33 cellular contexts compared by ENCODE assay signal in genomic region chr16:83915491-83915890, GRCh38. TPM values are rescaled to one million over a fixed set of nuclear protein-coding genes. Genes with fewer than 3 reads are reported as not detected.
"Had no signal": no experiment of that assay in that cellular context is flagged by ENCODE, and none has a peak within 500 bp of the region (broad histone marks: within the 10 kb centered on the region; RNA-seq: fewer than 3 reads in every experiment).

No MANE protein-coding gene starts in this region.

- H3K27ac ChIP-seq: adrenal gland, body of pancreas, esophagus muscularis mucosa, foreskin keratinocyte, WERI-Rb-1 had no signal

- ATAC-seq: activated CD4-positive, CD25-positive, alpha-beta regulatory T cell treated with anti-CD3 and anti-CD28 coated beads, Interleukin-2, amount 50 U/mL, for 24 hours; activated CD8-positive, alpha-beta T cell treated with anti-CD3 and anti-CD28 coated beads for 36 hours; activated naive CD8-positive, alpha-beta T cell treated with anti-CD3 and anti-CD28 coated beads, Interleukin-2, amount 50 U/mL, for 24 hours; activated T-cell treated with anti-CD3 and anti-CD28 coated beads, Interleukin-2, amount 50 U/mL, for 4 hours; body of pancreas; effector memory CD8-positive, alpha-beta T cell; foreskin keratinocyte; gastrocnemius medialis; T-helper 17 cell had no signal

- FAIRE-seq: colon had no signal

- H3K4me3 ChIP-seq: adrenal gland, body of pancreas, esophagus muscularis mucosa, gastrocnemius medialis had no signal

- H3K4me1 ChIP-seq: adrenal gland, body of pancreas, foreskin keratinocyte had no signal

- H3K9me3 ChIP-seq: adrenal gland, body of pancreas, esophagus muscularis mucosa, gastrocnemius medialis had no signal

- H3K27me3 ChIP-seq: adrenal gland, body of pancreas, esophagus muscularis mucosa, foreskin keratinocyte, gastrocnemius medialis had no signal

- H3K36me3 ChIP-seq: WERI-Rb-1 had no signal

- DNase-seq: activated B cell treated with CpG ODN at 0.5 μM for 24 hours; activated CD4-positive, alpha-beta T cell treated with anti-CD3 and anti-CD28 coated beads for 48 hours; activated CD4-positive, alpha-beta T cell treated with anti-CD3 and anti-CD28 coated beads, Interleukin-2, amount 50 U/mL, for 1 hour; activated CD4-positive, alpha-beta T cell treated with anti-CD3 and anti-CD28 coated beads, Interleukin-2, amount 50 U/mL, for 48 hours; activated CD8-positive, alpha-beta memory T cell treated with anti-CD3 and anti-CD28 coated beads for 24 hours; activated CD8-positive, alpha-beta T cell treated with anti-CD3 and anti-CD28 coated beads for 36 hours; activated effector memory CD4-positive, alpha-beta T cell treated with anti-CD3 and anti-CD28 coated beads, Interleukin-2, amount 50 U/mL, for 16 hours; activated naive CD4-positive, alpha-beta T cell treated with anti-CD3 and anti-CD28 coated beads for 36 hours; activated naive CD8-positive, alpha-beta T cell treated with anti-CD3 and anti-CD28 coated beads for 36 hours; activated naive CD8-positive, alpha-beta T cell treated with anti-CD3 and anti-CD28 coated beads, Interleukin-2, amount 50 U/mL, for 24 hours; activated T-cell treated with anti-CD3 and anti-CD28 coated beads, Interleukin-2, amount 50 U/mL, for 4 hours; adrenal gland; amygdala; body of pancreas; caudate nucleus; cortex of kidney; dermis blood vessel endothelial cell; effector CD4-positive, alpha-beta T cell; effector memory CD8-positive, alpha-beta T cell; erythroblast; foreskin keratinocyte; gastrocnemius medialis; glutamatergic neuron; T-helper 1 cell; T-helper 17 cell; T1000; WERI-Rb-1 had no signal

RNA-seq across cellular contexts. Expression of gene NECAB2, which starts 52.6 kb away (rescaled TPM):
- total RNA-seq: activated B cell treated with CpG ODN at 0.5 μM for 24 hours; activated CD8-positive, alpha-beta T cell treated with anti-CD3 and anti-CD28 coated beads for 36 hours; activated naive CD4-positive, alpha-beta T cell treated with anti-CD3 and anti-CD28 coated beads for 36 hours; activated naive CD8-positive, alpha-beta T cell treated with anti-CD3 and anti-CD28 coated beads for 36 hours; activated T-cell treated with anti-CD3 and anti-CD28 coated beads, Interleukin-2, amount 50 U/mL, for 4 hours; activated T-helper 1 cell treated with anti-CD3 and anti-CD28 coated beads, Interleukin-12 subunit alpha, Interleukin-12 subunit beta, Interleukin-2, Interleukin-4 antibody, amounts not matched to agents 30 ng/mL and 10 ng/mL and 1 ng/mL, durations not matched to agents 14 hours and 24 hours and 36 hours; activated T-helper 2 cell treated with anti-CD3 and anti-CD28 coated beads, Interferon-gamma antibody, Interleukin-2, Interleukin-4, amounts not matched to agents 10 μg/mL and 5 μg/mL and 100 μg/mL, durations not matched to agents 14 hours and 24 hours and 36 hours; dermis blood vessel endothelial cell; esophagus muscularis mucosa; foreskin keratinocyte; gastrocnemius medialis; T-helper 17 cell had no signal
- polyA plus RNA-seq: aorta, foreskin keratinocyte had no signal
